Comparison of ENCODE assay signal across 10 cellular contexts in the genomic region with DNA sequence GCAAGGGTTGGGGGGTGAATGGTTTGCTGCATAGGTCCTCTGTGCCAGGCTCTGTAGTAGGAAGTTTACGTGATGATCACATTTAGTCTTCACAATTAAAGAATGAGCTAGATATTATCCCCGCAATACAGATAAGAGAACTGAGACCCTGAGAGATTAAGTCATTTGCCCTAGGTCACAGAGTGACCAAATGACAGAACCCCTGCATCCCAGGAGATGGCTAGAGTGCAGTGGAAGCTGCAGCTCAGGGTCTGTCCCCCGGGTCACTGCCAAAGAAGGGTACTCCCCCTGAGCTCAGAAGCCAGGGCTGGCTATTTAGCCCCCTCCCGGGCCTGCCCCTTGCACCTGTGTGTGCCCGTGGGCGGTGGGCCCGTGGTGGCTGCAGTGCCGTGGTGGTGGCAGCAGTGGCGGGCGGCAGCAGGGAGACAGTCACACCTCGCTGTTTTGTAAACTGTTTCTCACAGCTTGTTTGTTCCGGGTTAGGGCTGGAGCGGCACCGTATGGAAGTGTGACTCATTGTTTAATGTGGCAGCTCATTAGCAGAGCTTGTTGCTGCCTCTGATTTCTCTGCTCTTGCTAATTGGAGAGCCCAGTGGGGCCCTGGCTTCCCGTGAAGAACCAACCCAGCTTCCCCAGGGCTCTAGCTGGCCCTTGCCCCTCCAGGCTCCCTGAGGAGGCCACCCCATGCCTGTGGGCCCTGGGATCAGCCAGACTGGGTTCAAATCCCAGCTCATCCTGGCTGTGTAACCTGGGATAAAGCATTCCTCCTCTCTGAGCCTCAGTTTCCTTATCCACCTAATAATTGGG. TPM values are rescaled to one million over a fixed set of nuclear protein-coding genes. Genes with fewer than 3 reads are reported as not detected.
DNase-seq lines count a peak whose midpoint lies in the region; ATAC-seq and TF ChIP-seq lines count a peak whose summit lies in the region.
"Had no signal": no experiment of that assay in that cellular context is flagged by ENCODE, and none has a peak within 500 bp of the region (broad histone marks: within the 10 kb centered on the region; RNA-seq: fewer than 3 reads in every experiment).

No MANE protein-coding gene starts in this region.

- no peak for ATAC-seq in GM21447 (IDR thresholded peaks at IDR 0.05; ENCODE audit: unreplicated experiment)

- H3K79me2 ChIP-seq in trophoblast cell (ENCODE audit: control insufficient read depth, insufficient read depth, low read length, poor library complexity) (no peaks in the 10 kb centered on the region), SK-N-SH (ENCODE audit: insufficient read depth) (no peaks in the 10 kb centered on the region)

- H4K91ac ChIP-seq in trophoblast cell (ENCODE audit: low read depth, low read length), result no peak overlapping the region

- H3K79me1 ChIP-seq in trophoblast cell (ENCODE audit: low read length), result peaks cover 11% of the 10 kb centered on the region

- H3K4me3 ChIP-seq in coronary artery (no peak overlapping the region), trophoblast cell (ENCODE audit: low read depth, low read length) (no peak overlapping the region), BE2C (ENCODE audit: low read depth, low read length) (no peak overlapping the region), SK-N-SH (ENCODE audit: low read depth in 2 of 2, low read length in 1 of 2) (no peak overlapping the region)

- H3K27ac ChIP-seq in coronary artery (no peak overlapping the region), trophoblast cell (ENCODE audit: low read depth, low read length) (no peak overlapping the region), RWPE1 (no peak overlapping the region), SK-N-SH (ENCODE audit: low read depth in 2 of 2, low read length in 1 of 2) (no peak overlapping the region)

- H3K4me1 ChIP-seq in trophoblast cell (ENCODE audit: control insufficient read depth in 1 of 2, insufficient read depth in 2 of 2, low read length in 2 of 2) (peaks cover 8% of the 10 kb centered on the region in 2 experiments), BE2C (no peaks in the 10 kb centered on the region), SK-N-SH (ENCODE audit: control insufficient read depth in 1 of 2, insufficient read depth in 2 of 2, low read depth in 1 of 2, low read length in 1 of 2) (no peaks in the 10 kb centered on the region; a peak in 1 of 4 replicates)

- TF ChIP-seq RAD21 in SK-N-SH (IDR thresholded peaks at IDR 0.05; ENCODE audit: low read length), result no peak

- H3K4ac ChIP-seq in trophoblast cell (ENCODE audit: low read depth, low read length), result no peak overlapping the region

- H3K27me3 ChIP-seq in trophoblast cell (ENCODE audit: insufficient read depth, low read length) (no peaks in the 10 kb centered on the region), BE2C (no peaks in the 10 kb centered on the region), SK-N-SH (ENCODE audit: insufficient read depth) (no peaks in the 10 kb centered on the region)

- no peaks in the 10 kb centered on the region for H3K9me3 ChIP-seq in trophoblast cell (ENCODE audit: insufficient read depth, low read depth, low read length)
- no peaks in the 10 kb centered on the region for H3K9me3 ChIP-seq in BE2C
- no peaks in the 10 kb centered on the region for H3K9me3 ChIP-seq in SK-N-SH

- peak overlapping the region; percentile 1 for H4K8ac ChIP-seq in trophoblast cell (ENCODE audit: low read depth, low read length)

- H3K4me2 ChIP-seq in trophoblast cell (ENCODE audit: low read length), result no peak overlapping the region
- H3K4me2 ChIP-seq in SK-N-SH, result no peak overlapping the region

- no peak overlapping the region for H4K12ac ChIP-seq in trophoblast cell (ENCODE audit: low read depth, low read length)

- no peak for TF ChIP-seq EP300 in SK-N-SH (IDR thresholded peaks at IDR 0.05; ENCODE audit: borderline replicate concordance in 1 of 2, low read depth in 1 of 2, low read length in 1 of 2)

- no peak overlapping the region for H2AFZ ChIP-seq in trophoblast cell (ENCODE audit: insufficient read depth, low read length, poor library complexity)
- no peak overlapping the region for H2AFZ ChIP-seq in SK-N-SH (ENCODE audit: low read depth)

- no peak for TF ChIP-seq CTCF in coronary artery (IDR thresholded peaks at IDR 0.05)
- no peak for TF ChIP-seq CTCF in RWPE1 (conservative IDR thresholded peaks at IDR 0.05; ENCODE audit: low read depth)
- no peak for TF ChIP-seq CTCF in BE2C (IDR thresholded peaks at IDR 0.05; ENCODE audit: low read depth, low read length)
- TF ChIP-seq CTCF in SK-N-SH (IDR thresholded peaks at IDR 0.05), result no peak

- CTCF ChIA-PET in RWPE1 (lab: Yijun Ruan, JAX) (interaction anchor here (0.6 to 1.7 kb wide), 4 partner anchors 19 to 808 kb away, joined by 3 to 4 read pairs (median 4); no protein-coding TSS in a partner anchor), SK-N-SH (lab: Yijun Ruan, JAX) (interaction anchor here (0.7 to 2.2 kb wide), 10 partner anchors 11 to 174 kb away, joined by 3 to 8 read pairs (median 4); no protein-coding TSS in a partner anchor)

- no peaks in the 10 kb centered on the region for H4K20me1 ChIP-seq in SK-N-SH (ENCODE audit: insufficient read depth)

- no peak overlapping the region for H2BK12ac ChIP-seq in trophoblast cell (ENCODE audit: low read length)

- DNase-seq in G401 (ENCODE audit: low spot score) (peak; percentile 43), NCI-H2081 treated with DMSO at 0.1 percent for 48 hours (lab: John Stamatoyannopoulos, UW) (peak; percentile 66), coronary artery (ENCODE audit: low spot score) (peak; percentile 33), trophoblast cell (peak in 1 of 2 donors; percentile 52), RWPE1 (ENCODE audit: low spot score) (no peak), BE2C (no peak), SK-N-SH (no peak)
- DNase-seq: MM.1S had no signal

- POLR2A ChIA-PET in RWPE1 (lab: Yijun Ruan, JAX; ENCODE audit: low non-redundant PET) (no interaction called here), SK-N-SH (lab: Yijun Ruan, JAX) (no interaction called here)

- peak overlapping the region; percentile 24 for H3K14ac ChIP-seq in trophoblast cell (ENCODE audit: low read length)

- no peak overlapping the region for H3K18ac ChIP-seq in trophoblast cell (ENCODE audit: low read length)

- no CpG with 5 or more reads among the region's 15 CpGs for WGBS in trophoblast cell (ENCODE audit: extremely low coverage, insufficient coverage, insufficient read length)
- WGBS in SK-N-SH (ENCODE audit: low lambda C conversion rate), result 70% methylated on average over 15 of the region's 15 CpGs

- H3K36me3 ChIP-seq in trophoblast cell (ENCODE audit: control insufficient read depth in 1 of 2, insufficient read depth in 2 of 2, low read length in 2 of 2) (no peaks in the 10 kb centered on the region), BE2C (no peaks in the 10 kb centered on the region), SK-N-SH (replicated peaks in 1 of 2; ENCODE audit: control insufficient read depth in 1 of 2, insufficient read depth in 2 of 2, low read length in 1 of 2) (no peaks in the 10 kb centered on the region)

- H3K9ac ChIP-seq in trophoblast cell (ENCODE audit: low read length), result no peak overlapping the region
- no peak overlapping the region for H3K9ac ChIP-seq in SK-N-SH

- in situ Hi-C loops in G401 (cut with HindIII; ENCODE audit: low sequenced_read_pairs), result no loop called here

- H2AK5ac ChIP-seq in trophoblast cell (ENCODE audit: low read length), result no peak overlapping the region

- no peaks in the 10 kb centered on the region for H3K9me2 ChIP-seq in SK-N-SH

- H2BK120ac ChIP-seq in trophoblast cell (ENCODE audit: insufficient read depth, low read length, poor library complexity), result peak overlapping the region; percentile 55

- H3K23ac ChIP-seq in trophoblast cell (ENCODE audit: low read length), result no peak overlapping the region

- no peak overlapping the region for H2BK5ac ChIP-seq in trophoblast cell (ENCODE audit: low read depth, low read length, poor library complexity)

- no peaks in the 10 kb centered on the region for H3F3A ChIP-seq in SK-N-SH (replicated peaks; ENCODE audit: insufficient read depth)

TF ChIP-seq in SK-N-SH, 30 proteins besides CTCF, POLR2A, EP300 and RAD21:
- TF ChIP-seq ELF1 (IDR thresholded peaks at IDR 0.05) (no peak), EZH2phosphoT487 (IDR thresholded peaks at IDR 0.05; ENCODE audit: borderline replicate concordance, low read depth) (no peak)

RNA-seq across cellular contexts. Expression of a gene that starts 19.3 kb away (rescaled TPM):
- total RNA-seq in G401 (2014; rRNA removed; shearing (Covaris generic)), result 0.51 and 1.5 TPM in 2 replicates
- 119 and 130 TPM in 2 replicates for polyA plus RNA-seq in trophoblast cell (2013)
- 29.1 TPM for polyA plus RNA-seq in BE2C (2012; ENCODE audit: insufficient read depth, insufficient read length, low read depth)
- polyA plus RNA-seq in SK-N-SH (2012; rRNA removed), result 0.11 and 0.35 TPM in 2 replicates
- polyA plus RNA-seq in SK-N-SH (2012; cell fraction: cytosol; rRNA removed), result 0.24 and 0.33 TPM in 2 replicates
- polyA plus RNA-seq in SK-N-SH (2012; cell fraction: nucleus; rRNA removed), result 0.50 and 0.55 TPM in 2 replicates
- polyA plus RNA-seq: immature natural killer cell had no signal

Comparison
In these comparisons a context has a peak if more than half of its experiments do, and no peak if none do; other contexts are left out.
1. DNase-seq: peak in G401 (single experiment), NCI-H2081 treated with DMSO at 0.1 percent for 48 hours (single experiment) and coronary artery (single experiment); none in RWPE1 (single experiment), BE2C (single experiment) and SK-N-SH (single experiment).